1 cellular context compared by ENCODE assay signal in the genomic region with DNA sequence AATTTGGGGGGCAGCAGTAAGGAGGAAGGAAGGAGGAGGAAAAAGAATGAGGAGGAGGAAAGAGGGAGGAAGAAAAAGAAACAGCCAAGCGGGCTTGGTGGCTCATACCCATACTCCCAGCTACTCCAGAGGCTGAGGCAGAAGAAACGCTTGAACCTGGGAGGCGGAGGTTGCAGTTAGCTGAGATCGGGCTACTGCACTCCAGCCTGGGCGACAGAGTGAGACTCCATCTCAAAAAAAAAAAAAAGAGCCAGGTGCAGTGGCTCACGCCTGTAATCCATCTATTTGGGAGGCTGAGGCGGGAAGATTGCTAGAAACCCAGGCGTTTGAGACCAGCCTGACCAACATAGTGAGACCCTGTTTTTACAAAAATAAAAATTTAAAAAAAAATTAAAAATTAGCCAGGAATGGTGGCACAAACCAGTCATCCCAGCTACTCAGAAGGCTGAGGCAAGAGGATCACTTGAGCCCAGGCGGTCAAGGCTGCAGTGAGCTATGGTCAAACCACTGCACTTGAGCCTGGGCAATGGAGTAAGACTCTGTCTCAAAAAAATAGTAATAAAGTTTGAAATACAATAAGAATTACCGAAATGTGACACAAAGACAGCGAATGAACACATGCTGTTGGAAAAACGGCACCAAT.
TF ChIP-seq lines count a peak whose summit lies in the region.

No MANE protein-coding gene starts in this region.

TF ChIP-seq in SK-N-SH, 30 proteins besides CTCF, POLR2A, EP300 and RAD21 (continued from another document):
- TF ChIP-seq USF1 (IDR thresholded peaks at IDR 0.05; ENCODE audit: borderline replicate concordance, low read depth) (no peak), FOSL2 (IDR thresholded peaks at IDR 0.05; ENCODE audit: borderline replicate concordance, low read depth) (no peak), TCF12 (IDR thresholded peaks at IDR 0.05) (no peak), NRF1 (IDR thresholded peaks at IDR 0.05; ENCODE audit: low read depth, low read length) (no peak), RCOR1 (IDR thresholded peaks at IDR 0.05; ENCODE audit: low read length) (no peak), RXRA (IDR thresholded peaks at IDR 0.05; ENCODE audit: borderline replicate concordance, low read depth) (no peak), EZH2phosphoT487 (IDR thresholded peaks at IDR 0.05; ENCODE audit: borderline replicate concordance, low read depth) (no peak), GABPA (IDR thresholded peaks at IDR 0.05; ENCODE audit: low read depth) (no peak), ZBTB33 (IDR thresholded peaks at IDR 0.05; ENCODE audit: borderline replicate concordance, low read depth) (no peak), FOXM1 (IDR thresholded peaks at IDR 0.05; ENCODE audit: low read depth) (no peak)
